1 cellular context compared by ENCODE assay signal in genomic region chr9:123268950-123269302, GRCh38.
TF ChIP-seq lines count a peak whose summit lies in the region.

No MANE protein-coding gene starts in this region.

TF ChIP-seq in HepG2, 621 proteins besides CTCF, POLR2A, EP300 and RAD21 (continued from another document):
- no peak for TF ChIP-seq ZBTB40 (IDR thresholded peaks at IDR 0.05)
- no peak for TF ChIP-seq ZBTB40 (CRISPR knock-in tag; IDR thresholded peaks at IDR 0.05)
- no peak for TF ChIP-seq ZFP36 (IDR thresholded peaks at IDR 0.05; ENCODE audit: borderline replicate concordance, low read depth, low read length, partially characterized antibody)
- no peak for TF ChIP-seq MLLT10 (CRISPR knock-in tag; IDR thresholded peaks at IDR 0.05)
- peak; percentile 13 for TF ChIP-seq ZEB1 (IDR thresholded peaks at IDR 0.05; ENCODE audit: insufficient replicate concordance, low read depth)
